16 cellular contexts compared by ENCODE assay signal in the genomic region with DNA sequence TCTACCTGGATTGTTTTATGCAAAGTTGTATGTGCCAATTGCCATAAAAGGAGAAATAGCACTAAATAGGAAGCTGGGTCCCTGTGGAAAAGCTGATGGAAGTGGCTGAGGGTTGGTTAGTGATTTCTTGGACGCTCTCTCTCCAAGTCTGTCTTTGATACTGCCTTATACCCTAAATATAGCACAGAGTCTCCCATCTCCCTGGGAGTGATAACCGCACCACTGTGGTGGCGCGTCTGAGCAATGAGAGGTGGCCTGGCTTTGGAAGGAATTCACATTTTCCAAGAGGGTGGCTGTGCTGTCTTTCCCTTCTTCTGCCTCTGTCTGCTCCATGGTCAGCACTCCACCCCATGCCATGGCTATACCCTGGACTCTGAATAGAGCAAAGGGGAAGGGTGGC. TPM values are rescaled to one million over a fixed set of nuclear protein-coding genes. Genes with fewer than 3 reads are reported as not detected.
DNase-seq lines count a peak whose midpoint lies in the region; ATAC-seq and TF ChIP-seq lines count a peak whose summit lies in the region.
"Had no signal": no experiment of that assay in that cellular context is flagged by ENCODE, and none has a peak within 500 bp of the region (broad histone marks: within the 10 kb centered on the region; RNA-seq: fewer than 3 reads in every experiment).

No MANE protein-coding gene starts in this region.

- DNase-seq in heart left ventricle = no peak
- no peak for DNase-seq in left ventricle myocardium inferior
- DNase-seq in nephron progenitor cell = no peak
- no peak for DNase-seq in DMS114 treated with DMSO at 0.1 percent for 48 hours (lab: John Stamatoyannopoulos, UW; ENCODE audit: unreplicated experiment)
- no peak for DNase-seq in iPS-NIHi11 (ENCODE audit: low spot score)
- DNase-seq in activated CD4-positive, alpha-beta T cell treated with anti-CD3 and anti-CD28 coated beads, Interleukin-2, amount 50 U/mL, for 48 hours = no peak
- DNase-seq: BE2C; CD4-positive, alpha-beta memory T cell; DMS153; DMS79 treated with DMSO at 0.1 percent for 48 hours; EL; GOT3; H9 had no signal

- no peaks in the 10 kb centered on the region for H3K9me3 Mint-ChIP-seq in nephron progenitor cell
- H3K9me3 Mint-ChIP-seq: CD4-positive, alpha-beta memory T cell; H9 had no signal

- TF ChIP-seq POLR2A in heart left ventricle (IDR thresholded peaks at IDR 0.05) = no peak

- peak; percentile 57 to 91 (median 73) for ATAC-seq in heart left ventricle

- intact Hi-C loops in heart left ventricle (cut with DNase I) = loop anchor here in 1 of 10 donors (5.0 kb wide), 1 partner anchor 54 kb away; the partner anchor contains the start of gene FAM180A
- intact Hi-C loops in left ventricle myocardium inferior (cut with micrococcal nuclease) = no loop called here

- peaks cover 14% of the 10 kb centered on the region for H3K4me1 Mint-ChIP-seq in nephron progenitor cell
- H3K4me1 Mint-ChIP-seq: CD4-positive, alpha-beta memory T cell had no signal

- 35 to 62% (median 43%) methylated on average over 4 of the region's 4 CpGs for WGBS in heart left ventricle, 4 donors

- H3K27me3 Mint-ChIP-seq in nephron progenitor cell (ENCODE audit: low read depth, poor library complexity) = no peaks in the 10 kb centered on the region
- H3K27me3 Mint-ChIP-seq: CD4-positive, alpha-beta memory T cell had no signal

- H3K27ac Mint-ChIP-seq in nephron progenitor cell = peak overlapping the region; percentile 44
- H3K27ac Mint-ChIP-seq: H9 had no signal

- H3K36me3 ChIP-seq in heart left ventricle (peaks cover 0 to 44% (median 18%) of the 10 kb centered on the region in 9 donors), left ventricle myocardium inferior (peaks cover 27% of the 10 kb centered on the region)
- H3K36me3 ChIP-seq: BE2C had no signal

- H3K4me3 Mint-ChIP-seq in nephron progenitor cell = no peak overlapping the region
- H3K4me3 Mint-ChIP-seq: CD4-positive, alpha-beta memory T cell; H9 had no signal

- no peaks in the 10 kb centered on the region for H3K9me3 ChIP-seq in heart left ventricle
- no peaks in the 10 kb centered on the region for H3K9me3 ChIP-seq in left ventricle myocardium inferior (replicated peaks)
- H3K9me3 ChIP-seq: A549, BE2C had no signal

- H3K4me1 ChIP-seq in heart left ventricle = peaks cover 0 to 20% (median 6%) of the 10 kb centered on the region in 12 donors
- H3K4me1 ChIP-seq in left ventricle myocardium inferior = peaks cover 23% of the 10 kb centered on the region
- H3K4me1 ChIP-seq: A549, BE2C had no signal

- H3K4me3 ChIP-seq in heart left ventricle (no peak overlapping the region), left ventricle myocardium inferior (no peak overlapping the region)
- H3K4me3 ChIP-seq: A549 had no signal

- TF ChIP-seq CTCF in heart left ventricle (IDR thresholded peaks at IDR 0.05) (no peak), left ventricle myocardium inferior (IDR thresholded peaks at IDR 0.05; ENCODE audit: borderline replicate concordance) (no peak), nephron progenitor cell (IDR thresholded peaks at IDR 0.05) (no peak)

- H3K36me3 Mint-ChIP-seq in nephron progenitor cell (ENCODE audit: low read depth) = peaks cover 47% of the 10 kb centered on the region

- H3K27me3 ChIP-seq in heart left ventricle (no peaks in the 10 kb centered on the region), left ventricle myocardium inferior (ENCODE audit: low read depth) (no peaks in the 10 kb centered on the region)
- H3K27me3 ChIP-seq: BE2C had no signal

- H3K27ac ChIP-seq in heart left ventricle (peak overlapping the region in 8 of 12 donors; percentile 4 to 69 (median 35)), left ventricle myocardium inferior (replicated peaks) (peak overlapping the region; percentile 14)
- H3K27ac ChIP-seq: A549, C4-2B had no signal

RNA-seq across cellular contexts. Expression of gene STMP1, which starts 31.2 kb away (rescaled TPM):
- total RNA-seq in heart left ventricle (10 to 100 TPM; 14.7 to 34.7 (median 29.2) TPM), left ventricle myocardium inferior (28.2 TPM)
- polyA plus RNA-seq in heart left ventricle = 10 to 100 TPM; 27.0 to 34.4 TPM

RNA-seq across cellular contexts. Expression of gene SLC13A4, which starts 34.4 kb away (rescaled TPM):
- total RNA-seq in heart left ventricle (1 to 10 TPM in 2 of 9 donors, under 1 TPM in 6, not detected in 1; 0.09 to 1.5 (median 0.46) TPM), left ventricle myocardium inferior (0.44 TPM)
- under 1 TPM; 0.08 to 0.91 TPM for polyA plus RNA-seq in heart left ventricle
- total RNA-seq: CD4-positive, alpha-beta memory T cell; HT-29 had no signal
- polyA plus RNA-seq: A549 had no signal

RNA-seq across cellular contexts. Expression of gene FAM180A, which starts 55.1 kb away (rescaled TPM):
- total RNA-seq in heart left ventricle (10 to 100 TPM in 8 of 9 donors, 1 to 10 TPM in 1; 7.9 to 63.5 (median 30.3) TPM), left ventricle myocardium inferior (19.7 TPM)
- polyA plus RNA-seq in heart left ventricle = 10 to 100 TPM; 12.4 to 16.7 TPM
- total RNA-seq: CD4-positive, alpha-beta memory T cell; H9; HT-29 had no signal
- polyA plus RNA-seq: A549; CD4-positive, alpha-beta memory T cell had no signal
